Comparison of ENCODE assay signal across 9 cellular contexts in genomic region chr3:147410518-147411234, GRCh38. TPM values are rescaled to one million over a fixed set of nuclear protein-coding genes. Genes with fewer than 3 reads are reported as not detected.
DNase-seq lines count a peak whose midpoint lies in the region; ATAC-seq and TF ChIP-seq lines count a peak whose summit lies in the region.
"Had no signal": no experiment of that assay in that cellular context is flagged by ENCODE, and none has a peak within 500 bp of the region (broad histone marks: within the 10 kb centered on the region; RNA-seq: fewer than 3 reads in every experiment).

No MANE protein-coding gene starts in this region.

- CTCF ChIA-PET in activated naive CD4-positive, alpha-beta T cell treated with anti-CD3 and anti-CD28 coated beads for 36 hours (lab: Charles Lee), result interaction anchor here (0.5 kb wide), 1 partner anchor 1869 kb away, joined by 4 read pairs; no protein-coding TSS in a partner anchor

- no peak overlapping the region for H3K27ac ChIP-seq in tibial artery

- TF ChIP-seq CTCF in tibial artery (IDR thresholded peaks at IDR 0.05), result no peak

- H3K4me1 Mint-ChIP-seq in activated naive CD4-positive, alpha-beta T cell treated with anti-CD3 and anti-CD28 coated beads for 36 hours (ENCODE audit: low read depth), result peaks cover 50% of the 10 kb centered on the region
- H3K4me1 Mint-ChIP-seq in activated T-helper 17 cell treated with anti-CD3 and anti-CD28 coated beads, Interleukin-2, amount 50 U/mL, for 72 hours, result no peaks in the 10 kb centered on the region

- peaks cover 0 to 4% (median 0%) of the 10 kb centered on the region in 3 donors for H3K9me3 ChIP-seq in tibial artery

- H3K4me1 ChIP-seq in tibial artery, result peaks cover 0 to 62% (median 35%) of the 10 kb centered on the region in 4 donors

- peak overlapping the region; percentile 61 for H3K4me3 Mint-ChIP-seq in activated naive CD4-positive, alpha-beta T cell treated with anti-CD3 and anti-CD28 coated beads for 36 hours
- peak overlapping the region; percentile 53 for H3K4me3 Mint-ChIP-seq in activated T-helper 17 cell treated with anti-CD3 and anti-CD28 coated beads, Interleukin-2, amount 50 U/mL, for 72 hours

- H3K27ac Mint-ChIP-seq in activated naive CD4-positive, alpha-beta T cell treated with anti-CD3 and anti-CD28 coated beads for 36 hours, result no peak overlapping the region
- H3K27ac Mint-ChIP-seq in activated T-helper 17 cell treated with anti-CD3 and anti-CD28 coated beads, Interleukin-2, amount 50 U/mL, for 72 hours, result no peak overlapping the region

- H3K4me3 ChIP-seq in tibial artery, result peak overlapping the region; percentile 28 to 38

- H3K9me3 Mint-ChIP-seq in activated naive CD4-positive, alpha-beta T cell treated with anti-CD3 and anti-CD28 coated beads for 36 hours, result peaks cover 13% of the 10 kb centered on the region
- peaks cover 12% of the 10 kb centered on the region for H3K9me3 Mint-ChIP-seq in activated T-helper 17 cell treated with anti-CD3 and anti-CD28 coated beads, Interleukin-2, amount 50 U/mL, for 72 hours

- peaks cover 21% of the 10 kb centered on the region for H3K36me3 Mint-ChIP-seq in activated naive CD4-positive, alpha-beta T cell treated with anti-CD3 and anti-CD28 coated beads for 36 hours (ENCODE audit: low read depth)
- H3K36me3 Mint-ChIP-seq in activated T-helper 17 cell treated with anti-CD3 and anti-CD28 coated beads, Interleukin-2, amount 50 U/mL, for 72 hours (ENCODE audit: low read depth), result peaks cover 38% of the 10 kb centered on the region

- intact Hi-C loops in activated naive CD4-positive, alpha-beta T cell treated with anti-CD3 and anti-CD28 coated beads for 36 hours (cut with micrococcal nuclease), result loop anchor here (5.0 kb wide), 2 partner anchors 33 to 53 kb away; no protein-coding TSS in a partner anchor
- intact Hi-C loops in tibial artery (cut with DNase I; ENCODE audit: low total_unique reads), result no loop called here

- H3K27me3 Mint-ChIP-seq in activated naive CD4-positive, alpha-beta T cell treated with anti-CD3 and anti-CD28 coated beads for 36 hours (ENCODE audit: low read depth), result peaks cover 78% of the 10 kb centered on the region
- peaks cover 58% of the 10 kb centered on the region for H3K27me3 Mint-ChIP-seq in activated T-helper 17 cell treated with anti-CD3 and anti-CD28 coated beads, Interleukin-2, amount 50 U/mL, for 72 hours

- no peaks in the 10 kb centered on the region for H3K36me3 ChIP-seq in tibial artery

- no peak for DNase-seq in activated naive CD4-positive, alpha-beta T cell treated with anti-CD3 and anti-CD28 coated beads for 36 hours
- no peak for DNase-seq in activated naive CD4-positive, alpha-beta T cell (lab: John Stamatoyannopoulos, UW)
- DNase-seq in islet precursor cell (peak; percentile 60), tibial artery (no peak), left lobe of liver (ENCODE audit: low spot score) (no peak), cortex of kidney (lab: John Stamatoyannopoulos, UW) (no peak)
- DNase-seq: NCI-H2081 had no signal

- H3K27me3 ChIP-seq in tibial artery, result peaks cover 20 to 100% of the 10 kb centered on the region in 2 donors

- no peak for ATAC-seq in activated T-helper 17 cell treated with anti-CD3 and anti-CD28 coated beads, Interleukin-2, amount 50 U/mL, for 72 hours (replicated peaks)
- ATAC-seq in left lobe of liver, result no peak
- ATAC-seq in HG03108 (IDR thresholded peaks at IDR 0.05; ENCODE audit: unreplicated experiment), result no peak

RNA-seq across cellular contexts. Expression of gene ZIC1, which starts 1.5 kb away (rescaled TPM):
- not detected for total RNA-seq in activated naive CD4-positive, alpha-beta T cell treated with anti-CD3 and anti-CD28 coated beads for 36 hours
- total RNA-seq in activated T-helper 17 cell treated with anti-CD3 and anti-CD28 coated beads, Interleukin-2, amount 50 U/mL, for 72 hours, result not detected
- total RNA-seq in left lobe of liver, result 21.7 TPM

RNA-seq across cellular contexts. Expression of gene ZIC4, which starts 4.3 kb away (rescaled TPM):
- not detected for total RNA-seq in activated naive CD4-positive, alpha-beta T cell treated with anti-CD3 and anti-CD28 coated beads for 36 hours
- total RNA-seq in activated T-helper 17 cell treated with anti-CD3 and anti-CD28 coated beads, Interleukin-2, amount 50 U/mL, for 72 hours, result not detected
- 0.45 TPM for total RNA-seq in left lobe of liver

Comparison
In these comparisons a context has a peak if more than half of its experiments do, and no peak if none do; other contexts are left out.
1. RNA of gene ZIC1, which starts 1.5 kb away (total RNA-seq): 21.7 TPM in left lobe of liver (single experiment); not detected in activated naive CD4-positive, alpha-beta T cell treated with anti-CD3 and anti-CD28 coated beads for 36 hours and not detected in activated T-helper 17 cell treated with anti-CD3 and anti-CD28 coated beads, Interleukin-2, amount 50 U/mL, for 72 hours; every median in the first group is over 10 times any median in the second.